7 cellular contexts compared by ENCODE assay signal in the genomic region with DNA sequence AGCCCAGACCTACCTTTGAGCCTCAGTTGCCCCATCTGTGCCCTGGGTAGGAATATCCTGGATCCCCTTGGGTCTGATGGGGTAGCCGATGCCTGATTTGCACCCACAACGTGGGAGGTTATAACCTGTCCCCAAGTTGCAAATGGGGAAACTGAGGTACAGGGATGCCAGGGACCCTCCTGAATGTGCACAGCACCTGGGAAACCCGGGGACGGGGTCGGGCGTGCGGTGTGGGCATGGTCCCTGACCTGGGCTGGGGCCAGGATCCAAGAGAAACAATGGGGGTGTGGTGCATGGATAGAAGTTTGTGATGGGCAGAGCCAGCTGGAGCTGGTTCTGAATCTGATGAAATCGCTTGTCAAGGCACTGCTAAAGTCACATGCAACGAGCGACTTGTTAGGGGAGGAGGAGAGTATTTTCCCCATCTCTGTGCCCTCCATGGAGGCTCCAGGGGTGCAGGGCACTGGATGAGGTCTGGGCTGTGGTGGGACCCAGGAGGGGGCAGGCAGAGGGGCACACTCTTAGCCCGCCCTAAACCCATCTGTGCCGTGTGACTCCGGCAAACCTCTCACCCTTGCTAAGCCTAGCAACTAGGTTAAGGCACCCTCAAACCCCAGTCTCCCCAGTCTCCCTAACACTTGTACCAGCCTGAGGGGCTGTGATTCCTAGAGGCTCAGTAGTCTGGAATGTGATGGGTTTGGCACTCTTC. TPM values are rescaled to one million over a fixed set of nuclear protein-coding genes. Genes with fewer than 3 reads are reported as not detected.
DNase-seq lines count a peak whose midpoint lies in the region; FAIRE-seq and TF ChIP-seq lines count a peak whose summit lies in the region.
"Had no signal": no experiment of that assay in that cellular context is flagged by ENCODE, and none has a peak within 500 bp of the region (broad histone marks: within the 10 kb centered on the region; RNA-seq: fewer than 3 reads in every experiment).

No MANE protein-coding gene starts in this region.

- H3K4me2 ChIP-seq in H1 (ENCODE audit: insufficient read depth in 1 of 2, low read depth in 2 of 2, low read length in 2 of 2) = peak overlapping the region; percentile 12 to 15; a peak in 2 of 4 replicates

- no peak for TF ChIP-seq EP300 in H1 (IDR thresholded peaks at IDR 0.05; ENCODE audit: borderline replicate concordance in 1 of 2, low read depth in 2 of 2, low read length in 2 of 2)

- no peak overlapping the region for H3K56ac ChIP-seq in H1 (replicated peaks; ENCODE audit: insufficient read length, low read depth, low read length)

- H3K23me2 ChIP-seq in H1 (ENCODE audit: low read depth, low read length) = peaks cover 2% of the 10 kb centered on the region; the same call in 1 of the 2 replicates

- 92% methylated on average over 13 of the region's 13 CpGs; no CpG with 5 or more reads in 1 of the 2 experiments for WGBS in H1 (ENCODE audit: extremely low coverage in 1 of 2, insufficient coverage in 1 of 2, insufficient read length in 1 of 2, insufficient replicate concordance in 2 of 2, low coverage in 1 of 2, low lambda C conversion rate in 2 of 2, missing lambda C conversion rate in 1 of 2), 2 experiments

- H2BK15ac ChIP-seq in H1 (ENCODE audit: low read length) = no peak overlapping the region

- H4K20me1 ChIP-seq in H1 (replicated peaks in 1 of 2; ENCODE audit: control insufficient read depth in 1 of 2, insufficient read depth in 2 of 2, low read length in 2 of 2) = no peaks in the 10 kb centered on the region

- no peak overlapping the region; the same call in 1 of the 2 replicates for H2AK5ac ChIP-seq in H1 (ENCODE audit: low read depth, low read length)

- no peak for TF ChIP-seq POLR2A in H1 (IDR thresholded peaks at IDR 0.05; ENCODE audit: control extremely low read depth in 1 of 2, low read depth in 2 of 2, low read length in 2 of 2)

- no peak overlapping the region for H4K8ac ChIP-seq in H1 (ENCODE audit: extremely low read depth, insufficient read depth, low read length)

- no peak overlapping the region for H3K27ac ChIP-seq in H1 (ENCODE audit: low read depth, low read length)

- H3K4me1 ChIP-seq in H1 (replicated peaks in 1 of 4; ENCODE audit: control insufficient read depth in 3 of 4, insufficient read depth in 4 of 4, low read length in 3 of 4) = peaks cover 3 to 4% (median 3%) of the 10 kb centered on the region in 4 experiments

- H3K9me3 ChIP-seq in H1 (ENCODE audit: insufficient read depth in 2 of 2, low read depth in 1 of 2, low read length in 1 of 2) = no peaks in the 10 kb centered on the region

- H3K9ac ChIP-seq in H1 (replicated peaks in 1 of 4; ENCODE audit: extremely low read depth in 1 of 4, low read depth in 3 of 4, low read length in 3 of 4) = peak overlapping the region in 1 of 4 experiments; percentile 25; a peak in 2 of 7 replicates

- DNase-seq in HFF-Myc (ENCODE audit: extremely low read depth, low read depth) (no peak), H1 (ENCODE audit: low read depth in 1 of 2, low spot score in 2 of 2) (no peak), renal cortical epithelial cell (ENCODE audit: low read depth) (peak; percentile 53), GF-D8 (lab: John Stamatoyannopoulos, UW) (no peak), NCI-H1105 treated with DMSO at 0.1 percent for 48 hours (lab: John Stamatoyannopoulos, UW) (no peak), NCI-H748 (lab: John Stamatoyannopoulos, UW; ENCODE audit: unreplicated experiment) (no peak)

- no peak overlapping the region for H3K4ac ChIP-seq in H1 (replicated peaks; ENCODE audit: insufficient read length, low read depth, low read length)

- TF ChIP-seq RAD21 in H1 (IDR thresholded peaks at IDR 0.05 in 1 of 2, conservative IDR thresholded peaks at IDR 0.05 in 1 of 2; ENCODE audit: low read depth in 2 of 2, low read length in 2 of 2) = no peak

- no peak for TF ChIP-seq CTCF in HFF-Myc (IDR thresholded peaks at IDR 0.05; ENCODE audit: low read depth, low read length, missing control alignments)
- no peak for TF ChIP-seq CTCF in H1 (IDR thresholded peaks at IDR 0.05; ENCODE audit: control extremely low read depth in 1 of 3, insufficient read depth in 1 of 3, low read depth in 1 of 3, low read length in 3 of 3)

- H4K5ac ChIP-seq in H1 (ENCODE audit: insufficient read length, low read depth, low read length) = no peak overlapping the region

- H3K36me3 ChIP-seq in H1 (ENCODE audit: control insufficient read depth in 2 of 4, insufficient read depth in 4 of 4, low read length in 3 of 4) = no peaks in the 10 kb centered on the region

- H3K23ac ChIP-seq in H1 (ENCODE audit: insufficient read length) = no peak overlapping the region

- 0 out of 2 replicates have a peak overlapping the region, but pooled peaks have one; percentile 40 for H2BK20ac ChIP-seq in H1 (ENCODE audit: low read length)

- POLR2A ChIA-PET in H1 (lab: Charles Lee; ENCODE audit: partially characterized antibody) = interaction anchor here (1.0 to 3.3 kb wide), 7 partner anchors 12 to 195 kb away, joined by 3 to 12 read pairs (median 4); partner anchors contain the start of gene JUND

- no peak for FAIRE-seq in H1 (lab: Jason Lieb, UNC)

- H2BK5ac ChIP-seq in H1 (ENCODE audit: low read depth, low read length) = no peak overlapping the region

- CTCF ChIA-PET in H1 (lab: Charles Lee; ENCODE audit: partially characterized antibody) = interaction anchor here (0.6 to 10.4 kb wide), 17 partner anchors 9 to 433 kb away, joined by 3 to 177 read pairs (median 6); partner anchors contain the start of genes LRRC25 and SSBP4

- H3K18ac ChIP-seq in H1 (ENCODE audit: extremely low read depth, low read length) = 0 out of 2 replicates have a peak overlapping the region, but pooled peaks have one; percentile 57

- H3K4me3 ChIP-seq in HFF-Myc (replicated peaks; ENCODE audit: low read depth, low read length) (peak overlapping the region; percentile 85), H1 (ENCODE audit: extremely low read depth in 1 of 4, insufficient read depth in 2 of 4, low read depth in 3 of 4, low read length in 4 of 4) (peak overlapping the region in 2 of 4 experiments; percentile 10 to 38; a peak in 3 of 8 replicates)

- H2AFZ ChIP-seq in H1 (ENCODE audit: low read length) = no peak overlapping the region

- H2BK12ac ChIP-seq in H1 (ENCODE audit: low read depth, low read length) = peak overlapping the region; percentile 80

- H4K91ac ChIP-seq in H1 (replicated peaks; ENCODE audit: insufficient read length, low read length) = peak overlapping the region; percentile 70

- H2BK120ac ChIP-seq in H1 (replicated peaks; ENCODE audit: low read depth, low read length) = no peak overlapping the region

- peaks cover 0 to 23% (median 14%) of the 10 kb centered on the region in 4 experiments; a peak in 6 of 7 replicates for H3K27me3 ChIP-seq in H1 (replicated peaks in 1 of 4; ENCODE audit: control insufficient read depth in 3 of 4, extremely low read depth in 1 of 4, insufficient read depth in 3 of 4, low read length in 3 of 4)

- H3K79me2 ChIP-seq in H1 (ENCODE audit: control insufficient read depth in 1 of 2, insufficient read depth in 2 of 2, low read length in 2 of 2) = no peaks in the 10 kb centered on the region

- no peak overlapping the region for H3K14ac ChIP-seq in H1 (ENCODE audit: insufficient read length)

- no peaks in the 10 kb centered on the region for H3K79me1 ChIP-seq in H1 (ENCODE audit: low read depth, low read length)

RNA-seq across cellular contexts. Expression of gene GDF15, which starts 0.7 kb away (rescaled TPM):
- 4.1 and 5.0 TPM in 2 replicates for total RNA-seq in H1 (2021; fragmentation: NEBNext Ultra II Directional; extraction: Animal tissue kit (Norgen Biotek cat#: 25700))
- 8.5 and 18.8 TPM in 2 replicates for polyA plus RNA-seq in H1 (2011; rRNA removed)
- polyA plus RNA-seq in H1 (2011; cell fraction: cytosol; rRNA removed) = 8.2 TPM
- 17.2 TPM for polyA plus RNA-seq in H1 (2011; cell fraction: nucleus; rRNA removed)
- polyA plus RNA-seq in H1 (2012, experiment 1 of 2) = 4.9 to 6.1 TPM (median 5.6 TPM) in 4 replicates
- polyA plus RNA-seq in H1 (2012, experiment 2 of 2) = 5.5 TPM
- 11.8 TPM for polyA plus RNA-seq in H1 (2013, experiment 1 of 2)
- polyA plus RNA-seq in H1 (2013, experiment 2 of 2) = 14.4 TPM
- 1.1 and 2.9 TPM in 2 replicates for polyA minus RNA-seq in H1 (2011; rRNA and poly(A)+ RNA removed)
- polyA minus RNA-seq in H1 (2011; cell fraction: cytosol; rRNA and poly(A)+ RNA removed) = 6.8 TPM
- polyA minus RNA-seq in H1 (2011; cell fraction: nucleus; rRNA and poly(A)+ RNA removed) = 9.7 TPM
- 108 and 190 TPM in 2 replicates for total RNA-seq in renal cortical epithelial cell
- total RNA-seq: activated CD8-positive, alpha-beta T cell treated with anti-CD3 and anti-CD28 coated beads for 36 hours had no signal

RNA-seq across cellular contexts. Expression of gene LRRC25, which starts 10.7 kb away (rescaled TPM):
- 0.20 and 0.23 TPM in 2 replicates for total RNA-seq in H1 (2021; fragmentation: NEBNext Ultra II Directional; extraction: Animal tissue kit (Norgen Biotek cat#: 25700))
- polyA plus RNA-seq in H1 (2011; rRNA removed) = 0.31 and 0.41 TPM in 2 replicates
- polyA plus RNA-seq in H1 (2011; cell fraction: cytosol; rRNA removed) = 0.35 TPM
- polyA plus RNA-seq in H1 (2011; cell fraction: nucleus; rRNA removed) = 0.30 TPM
- polyA plus RNA-seq in H1 (2012, experiment 1 of 2) = 0.09 to 0.29 TPM (median 0.19 TPM) in 3 of 4 replicates, not detected in the other
- polyA plus RNA-seq in H1 (2012, experiment 2 of 2) = 0.16 TPM
- 0.14 TPM for polyA plus RNA-seq in H1 (2013, experiment 1 of 2)
- polyA plus RNA-seq in H1 (2013, experiment 2 of 2) = 0.13 TPM
- polyA minus RNA-seq in H1 (2011; rRNA and poly(A)+ RNA removed) = 0.35 and 0.46 TPM in 2 replicates
- polyA minus RNA-seq in H1 (2011; cell fraction: cytosol; rRNA and poly(A)+ RNA removed) = not detected
- not detected for polyA minus RNA-seq in H1 (2011; cell fraction: nucleus; rRNA and poly(A)+ RNA removed)
- total RNA-seq in renal cortical epithelial cell = not detected in 2 replicates
- total RNA-seq: activated CD8-positive, alpha-beta T cell treated with anti-CD3 and anti-CD28 coated beads for 36 hours had no signal

RNA-seq across cellular contexts. Expression of gene SSBP4, which starts 32.5 kb away (rescaled TPM):
- 26.4 and 30.5 TPM in 2 replicates for total RNA-seq in H1 (2021; fragmentation: NEBNext Ultra II Directional; extraction: Animal tissue kit (Norgen Biotek cat#: 25700))
- 33.7 and 51.3 TPM in 2 replicates for polyA plus RNA-seq in H1 (2011; rRNA removed)
- polyA plus RNA-seq in H1 (2011; cell fraction: cytosol; rRNA removed) = 28.5 TPM
- polyA plus RNA-seq in H1 (2011; cell fraction: nucleus; rRNA removed) = 60.9 TPM
- polyA plus RNA-seq in H1 (2012, experiment 1 of 2) = 11.5 to 29.1 TPM (median 22.0 TPM) in 4 replicates
- polyA plus RNA-seq in H1 (2012, experiment 2 of 2) = 26.6 TPM
- 40.7 TPM for polyA plus RNA-seq in H1 (2013, experiment 1 of 2)
- polyA plus RNA-seq in H1 (2013, experiment 2 of 2) = 42.3 TPM
- polyA minus RNA-seq in H1 (2011; rRNA and poly(A)+ RNA removed) = 1.9 and 3.2 TPM in 2 replicates
- 25.3 TPM for polyA minus RNA-seq in H1 (2011; cell fraction: cytosol; rRNA and poly(A)+ RNA removed)
- polyA minus RNA-seq in H1 (2011; cell fraction: nucleus; rRNA and poly(A)+ RNA removed) = 21.7 TPM
- 40.5 and 49.3 TPM in 2 replicates for total RNA-seq in renal cortical epithelial cell

RNA-seq across cellular contexts. Expression of gene PGPEP1, which starts 46.3 kb away (rescaled TPM):
- 33.2 and 33.4 TPM in 2 replicates for total RNA-seq in H1 (2021; fragmentation: NEBNext Ultra II Directional; extraction: Animal tissue kit (Norgen Biotek cat#: 25700))
- polyA plus RNA-seq in H1 (2011; rRNA removed) = 16.6 and 17.0 TPM in 2 replicates
- 19.4 TPM for polyA plus RNA-seq in H1 (2011; cell fraction: cytosol; rRNA removed)
- 29.1 TPM for polyA plus RNA-seq in H1 (2011; cell fraction: nucleus; rRNA removed)
- 21.0 to 25.1 TPM (median 23.6 TPM) in 4 replicates for polyA plus RNA-seq in H1 (2012, experiment 1 of 2)
- polyA plus RNA-seq in H1 (2012, experiment 2 of 2) = 19.1 TPM
- 41.9 TPM for polyA plus RNA-seq in H1 (2013, experiment 1 of 2)
- 41.8 TPM for polyA plus RNA-seq in H1 (2013, experiment 2 of 2)
- 58.5 and 73.6 TPM in 2 replicates for polyA minus RNA-seq in H1 (2011; rRNA and poly(A)+ RNA removed)
- 23.0 TPM for polyA minus RNA-seq in H1 (2011; cell fraction: cytosol; rRNA and poly(A)+ RNA removed)
- polyA minus RNA-seq in H1 (2011; cell fraction: nucleus; rRNA and poly(A)+ RNA removed) = 27.0 TPM
- 24.0 and 33.2 TPM in 2 replicates for total RNA-seq in renal cortical epithelial cell

RNA-seq across cellular contexts. Expression of gene ISYNA1, which starts 51.2 kb away (rescaled TPM):
- total RNA-seq in H1 (2021; fragmentation: NEBNext Ultra II Directional; extraction: Animal tissue kit (Norgen Biotek cat#: 25700)) = 207 and 215 TPM in 2 replicates
- polyA plus RNA-seq in H1 (2011; rRNA removed) = 264 and 330 TPM in 2 replicates
- polyA plus RNA-seq in H1 (2011; cell fraction: cytosol; rRNA removed) = 164 TPM
- 558 TPM for polyA plus RNA-seq in H1 (2011; cell fraction: nucleus; rRNA removed)
- polyA plus RNA-seq in H1 (2012, experiment 1 of 2) = 147 to 255 TPM (median 231 TPM) in 4 replicates
- polyA plus RNA-seq in H1 (2012, experiment 2 of 2) = 269 TPM
- polyA plus RNA-seq in H1 (2013, experiment 1 of 2) = 172 TPM
- polyA plus RNA-seq in H1 (2013, experiment 2 of 2) = 158 TPM
- 67.7 and 79.7 TPM in 2 replicates for polyA minus RNA-seq in H1 (2011; rRNA and poly(A)+ RNA removed)
- 153 TPM for polyA minus RNA-seq in H1 (2011; cell fraction: cytosol; rRNA and poly(A)+ RNA removed)
- polyA minus RNA-seq in H1 (2011; cell fraction: nucleus; rRNA and poly(A)+ RNA removed) = 97.1 TPM
- 37.5 and 69.9 TPM in 2 replicates for total RNA-seq in renal cortical epithelial cell

Comparison
In these comparisons a context has a peak if more than half of its experiments do, and no peak if none do; other contexts are left out.
1. RNA of gene GDF15, which starts 0.7 kb away (total RNA-seq): 108 to 190 TPM in renal cortical epithelial cell; 4.1 to 5.0 TPM in H1; every median in the first group is over 10 times any median in the second.